Comparison of ENCODE assay signal across 11 cellular contexts in genomic region chr15:67927501-67928156, GRCh38.
DNase-seq lines count a peak whose midpoint lies in the region; ATAC-seq and TF ChIP-seq lines count a peak whose summit lies in the region.
"Had no signal": no experiment of that assay in that cellular context is flagged by ENCODE, and none has a peak within 500 bp of the region (broad histone marks: within the 10 kb centered on the region; RNA-seq: fewer than 3 reads in every experiment).

No MANE protein-coding gene starts in this region.

- no peak for TF ChIP-seq CTCF in Caco-2 (IDR thresholded peaks at IDR 0.05; ENCODE audit: insufficient read depth in 1 of 2, low read depth in 1 of 2, low read length in 1 of 2, severe bottlenecking in 1 of 2, unreplicated experiment in 1 of 2)
- TF ChIP-seq CTCF in SK-N-SH (IDR thresholded peaks at IDR 0.05), result no peak
- no peak for TF ChIP-seq CTCF in prostate gland (IDR thresholded peaks at IDR 0.05)
- TF ChIP-seq CTCF in lower leg skin (IDR thresholded peaks at IDR 0.05), result no peak

- ATAC-seq in Right ventricle myocardium superior (ENCODE audit: poor library complexity), result peak; percentile 79
- ATAC-seq in HG02642 (IDR thresholded peaks at IDR 0.05; ENCODE audit: poor library complexity, unreplicated experiment), result no peak
- ATAC-seq in HG02840 (IDR thresholded peaks at IDR 0.05; ENCODE audit: low FRiP score, unreplicated experiment), result no peak
- ATAC-seq in GM18519 (IDR thresholded peaks at IDR 0.05; ENCODE audit: low FRiP score, unreplicated experiment), result no peak
- ATAC-seq: stimulated activated effector memory CD8-positive, alpha-beta T cell treated with anti-CD3 and anti-CD28 coated beads, Interleukin-12 subunit alpha, Interleukin-12 subunit beta, amount 100 ng/mL, for 72 hours had no signal

- no peaks in the 10 kb centered on the region for H3K9me2 ChIP-seq in SK-N-SH

- no TSS peak for BruUV-seq in Caco-2 (replicated peaks; lab: Mats Ljungman, UMichigan)

- POLR2A ChIA-PET in Caco-2 (lab: Charles Lee) (no interaction called here), SK-N-SH (lab: Yijun Ruan, JAX) (no interaction called here)

- H3K4me1 ChIP-seq in Caco-2 (peaks cover 20% of the 10 kb centered on the region), SK-N-SH (ENCODE audit: control insufficient read depth in 1 of 2, insufficient read depth in 2 of 2, low read depth in 1 of 2, low read length in 1 of 2) (peaks cover 0 to 6% of the 10 kb centered on the region in 2 experiments; a peak in 1 of 4 replicates), prostate gland (replicated peaks) (peaks cover 3% of the 10 kb centered on the region)

- H3K27me3 Mint-ChIP-seq in Caco-2 (ENCODE audit: insufficient read depth, unreplicated experiment), result no peaks in the 10 kb centered on the region

- intact Hi-C loops in Caco-2 (cut with micrococcal nuclease; ENCODE audit: unreplicated experiment), result no loop called here
- intact Hi-C loops in Right ventricle myocardium superior (cut with DNase I), result no loop called here
- intact Hi-C loops in prostate gland (cut with DNase I), result no loop called here
- intact Hi-C loops in lower leg skin (cut with DNase I; ENCODE audit: low total_unique reads), result no loop called here

- no peak overlapping the region for H3K4me3 ChIP-seq in Caco-2 (ENCODE audit: low read depth, low read length)
- no peak overlapping the region for H3K4me3 ChIP-seq in SK-N-SH (ENCODE audit: low read depth in 2 of 2, low read length in 1 of 2)
- H3K4me3 ChIP-seq in prostate gland, result no peak overlapping the region
- H3K4me3 ChIP-seq in lower leg skin (ENCODE audit: low read depth, poor library complexity, severe bottlenecking), result no peak overlapping the region

- no peak overlapping the region for H3K9ac ChIP-seq in SK-N-SH

- no peaks in the 10 kb centered on the region for H3K27me3 ChIP-seq in Caco-2 (replicated peaks; ENCODE audit: control insufficient read depth, insufficient read depth, low read length)
- H3K27me3 ChIP-seq in SK-N-SH (ENCODE audit: insufficient read depth), result no peaks in the 10 kb centered on the region
- H3K27me3 ChIP-seq in prostate gland (replicated peaks; ENCODE audit: insufficient read depth), result no peaks in the 10 kb centered on the region

- CTCF ChIA-PET in Caco-2 (lab: Charles Lee) (interaction anchor here (0.6 to 0.7 kb wide), 2 partner anchors 18 to 96 kb away, joined by 3 to 6 read pairs; no protein-coding TSS in a partner anchor), SK-N-SH (lab: Yijun Ruan, JAX) (no interaction called here)

- H2AFZ ChIP-seq in SK-N-SH (ENCODE audit: low read depth), result peak overlapping the region; percentile 70

- H3K36me3 Mint-ChIP-seq in Caco-2 (ENCODE audit: insufficient read depth, unreplicated experiment), result no peaks in the 10 kb centered on the region
- H3K36me3 Mint-ChIP-seq: stimulated activated effector memory CD8-positive, alpha-beta T cell treated with anti-CD3 and anti-CD28 coated beads, Interleukin-12 subunit alpha, Interleukin-12 subunit beta, amount 100 ng/mL, for 72 hours had no signal

- DNase-seq in Caco-2 (no peak), SK-N-SH (no peak), Right ventricle myocardium superior (peak; percentile 82), prostate gland (ENCODE audit: low spot score) (peak; percentile 80), lower leg skin (ENCODE audit: low spot score in 2 of 2) (no peak)
- DNase-seq: activated CD8-positive, alpha-beta memory T cell treated with anti-CD3 and anti-CD28 coated beads, Interleukin-2, amount 50 U/mL, for 48 hours; nephron progenitor cell had no signal

- peak overlapping the region; percentile 64 for H3K27ac Mint-ChIP-seq in Caco-2 (ENCODE audit: unreplicated experiment)
- H3K27ac Mint-ChIP-seq: nephron progenitor cell; stimulated activated effector memory CD8-positive, alpha-beta T cell treated with anti-CD3 and anti-CD28 coated beads, Interleukin-12 subunit alpha, Interleukin-12 subunit beta, amount 100 ng/mL, for 72 hours had no signal

- no peaks in the 10 kb centered on the region for H4K20me1 ChIP-seq in SK-N-SH (ENCODE audit: insufficient read depth)

- peaks cover 8% of the 10 kb centered on the region for H3K9me3 ChIP-seq in Caco-2
- H3K9me3 ChIP-seq in SK-N-SH, result no peaks in the 10 kb centered on the region
- no peaks in the 10 kb centered on the region for H3K9me3 ChIP-seq in prostate gland

- peaks cover 3% of the 10 kb centered on the region for H3F3A ChIP-seq in SK-N-SH (replicated peaks; ENCODE audit: insufficient read depth)

- H3K27ac ChIP-seq in SK-N-SH (ENCODE audit: low read depth in 2 of 2, low read length in 1 of 2) (peak overlapping the region in 1 of 2 experiments; percentile 48; a peak in 2 of 4 replicates), prostate gland (peak overlapping the region in 1 of 2 donors; percentile 32)

- no peak for TF ChIP-seq RAD21 in SK-N-SH (IDR thresholded peaks at IDR 0.05; ENCODE audit: low read length)

- TF ChIP-seq POLR2A in prostate gland (IDR thresholded peaks at IDR 0.05) (no peak), lower leg skin (IDR thresholded peaks at IDR 0.05) (no peak)

- H3K4me1 Mint-ChIP-seq in Caco-2 (ENCODE audit: low read depth, unreplicated experiment), result peaks cover 43% of the 10 kb centered on the region
- H3K4me1 Mint-ChIP-seq: stimulated activated effector memory CD8-positive, alpha-beta T cell treated with anti-CD3 and anti-CD28 coated beads, Interleukin-12 subunit alpha, Interleukin-12 subunit beta, amount 100 ng/mL, for 72 hours had no signal

- H3K9me3 Mint-ChIP-seq in Caco-2 (ENCODE audit: unreplicated experiment), result peaks cover 40% of the 10 kb centered on the region
- H3K9me3 Mint-ChIP-seq: stimulated activated effector memory CD8-positive, alpha-beta T cell treated with anti-CD3 and anti-CD28 coated beads, Interleukin-12 subunit alpha, Interleukin-12 subunit beta, amount 100 ng/mL, for 72 hours had no signal

- WGBS in SK-N-SH (ENCODE audit: low lambda C conversion rate), result 41% methylated on average over 7 of the region's 8 CpGs
- WGBS in prostate gland, result 21% methylated on average over 8 of the region's 8 CpGs
- 33 to 44% methylated on average over 8 of the region's 8 CpGs for WGBS in lower leg skin, 2 donors

- TF ChIP-seq EP300 in SK-N-SH (IDR thresholded peaks at IDR 0.05; ENCODE audit: borderline replicate concordance in 1 of 2, low read depth in 1 of 2, low read length in 1 of 2), result peak in 1 of 2 experiments; percentile 35; a peak in 1 of 4 replicates

- no peak overlapping the region for H3K4me3 Mint-ChIP-seq in Caco-2 (ENCODE audit: unreplicated experiment)
- H3K4me3 Mint-ChIP-seq: nephron progenitor cell; stimulated activated effector memory CD8-positive, alpha-beta T cell treated with anti-CD3 and anti-CD28 coated beads, Interleukin-12 subunit alpha, Interleukin-12 subunit beta, amount 100 ng/mL, for 72 hours had no signal

- H3K36me3 ChIP-seq in Caco-2 (ENCODE audit: control insufficient read depth, insufficient read depth, low read length) (no peaks in the 10 kb centered on the region), SK-N-SH (replicated peaks in 1 of 2; ENCODE audit: control insufficient read depth in 1 of 2, insufficient read depth in 2 of 2, low read length in 1 of 2) (no peaks in the 10 kb centered on the region), prostate gland (no peaks in the 10 kb centered on the region)

- no peaks in the 10 kb centered on the region for H3K79me2 ChIP-seq in SK-N-SH (ENCODE audit: insufficient read depth)

- H3K4me2 ChIP-seq in SK-N-SH, result peak overlapping the region; percentile 44

TF ChIP-seq in SK-N-SH, 30 proteins besides CTCF, POLR2A, EP300 and RAD21 (continues in another document):
- TF ChIP-seq USF2 (IDR thresholded peaks at IDR 0.05; ENCODE audit: borderline replicate concordance, low read depth, low read length) (no peak), FOXJ3 (CRISPR knock-in tag; IDR thresholded peaks at IDR 0.05) (no peak), REST (IDR thresholded peaks at IDR 0.05; ENCODE audit: low read depth, low read length) (no peak), MEF2A (IDR thresholded peaks at IDR 0.05; ENCODE audit: borderline replicate concordance, low read depth) (no peak), ELF1 (IDR thresholded peaks at IDR 0.05) (no peak), RCOR1 (IDR thresholded peaks at IDR 0.05; ENCODE audit: low read length) (no peak), YY1 (IDR thresholded peaks at IDR 0.05; ENCODE audit: low read depth) (no peak), MXI1 (IDR thresholded peaks at IDR 0.05; ENCODE audit: low read depth, low read length) (no peak), SIN3A (IDR thresholded peaks at IDR 0.05; ENCODE audit: borderline replicate concordance, low read depth, low read length) (no peak), JUND (IDR thresholded peaks at IDR 0.05) (peak; percentile 27; the same call in 1 of the 2 replicates), GATA2 (CRISPR knock-in tag; IDR thresholded peaks at IDR 0.05) (no peak)

Comparison
In these comparisons a context has a peak if more than half of its experiments do, and no peak if none do; other contexts are left out.
1. DNase-seq: peak in Right ventricle myocardium superior (single experiment) and prostate gland (single experiment); none in Caco-2 (0 of 2), SK-N-SH (single experiment) and lower leg skin (0 of 2).